Comparison of ENCODE assay signal across 10 cellular contexts in genomic region chr6:89895273-89895874, GRCh38. TPM values are rescaled to one million over a fixed set of nuclear protein-coding genes. Genes with fewer than 3 reads are reported as not detected.
DNase-seq lines count a peak whose midpoint lies in the region; ATAC-seq and TF ChIP-seq lines count a peak whose summit lies in the region.
"Had no signal": no experiment of that assay in that cellular context is flagged by ENCODE, and none has a peak within 500 bp of the region (broad histone marks: within the 10 kb centered on the region; RNA-seq: fewer than 3 reads in every experiment).

No MANE protein-coding gene starts in this region.

- ATAC-seq in activated CD4-positive, alpha-beta T cell treated with anti-CD3 and anti-CD28 coated beads for 36 hours: no peak

- H3K4me3 ChIP-seq in SK-N-SH (ENCODE audit: low read depth in 2 of 2, low read length in 1 of 2) (no peak overlapping the region), retinal pigment epithelial cell (ENCODE audit: low read length) (no peak overlapping the region)

- CTCF ChIA-PET in activated CD4-positive, alpha-beta T cell treated with anti-CD3 and anti-CD28 coated beads for 36 hours (lab: Charles Lee): interaction anchor here (0.6 to 1.9 kb wide), 2 partner anchors 10 to 295 kb away, joined by 3 to 7 read pairs; no protein-coding TSS in a partner anchor
- CTCF ChIA-PET in SK-N-SH (lab: Yijun Ruan, JAX): no interaction called here

- H3K4me2 ChIP-seq in SK-N-SH: no peak overlapping the region

- no peaks in the 10 kb centered on the region for H3K9me3 Mint-ChIP-seq in activated CD4-positive, alpha-beta T cell treated with anti-CD3 and anti-CD28 coated beads for 36 hours (ENCODE audit: low read depth)
- H3K9me3 Mint-ChIP-seq: stimulated activated naive CD8-positive, alpha-beta T cell treated with anti-CD3 and anti-CD28 coated beads, Interleukin-15, Interleukin-2, amounts not matched to agents 100 ng/mL and 50 ng/mL, for 24 hours had no signal

- TF ChIP-seq CTCF in SK-N-SH (IDR thresholded peaks at IDR 0.05) (no peak), retinal pigment epithelial cell (conservative IDR thresholded peaks at IDR 0.05; ENCODE audit: low read depth, low read length) (no peak)

- WGBS in SK-N-SH (ENCODE audit: low lambda C conversion rate): 43% methylated on average over 5 of the region's 8 CpGs

- H3K4me1 ChIP-seq in SK-N-SH (ENCODE audit: control insufficient read depth in 1 of 2, insufficient read depth in 2 of 2, low read depth in 1 of 2, low read length in 1 of 2): no peaks in the 10 kb centered on the region; a peak in 1 of 4 replicates

- H3K27me3 Mint-ChIP-seq in activated CD4-positive, alpha-beta T cell treated with anti-CD3 and anti-CD28 coated beads for 36 hours: peaks cover 25% of the 10 kb centered on the region

- no peak overlapping the region for H3K4me3 Mint-ChIP-seq in activated CD4-positive, alpha-beta T cell treated with anti-CD3 and anti-CD28 coated beads for 36 hours
- H3K4me3 Mint-ChIP-seq: stimulated activated naive CD8-positive, alpha-beta T cell treated with anti-CD3 and anti-CD28 coated beads, Interleukin-15, Interleukin-2, amounts not matched to agents 100 ng/mL and 50 ng/mL, for 24 hours had no signal

- no peak overlapping the region for H2AFZ ChIP-seq in SK-N-SH (ENCODE audit: low read depth)

- H3K27me3 ChIP-seq in SK-N-SH (ENCODE audit: insufficient read depth): no peaks in the 10 kb centered on the region

- no peak for TF ChIP-seq RAD21 in SK-N-SH (IDR thresholded peaks at IDR 0.05; ENCODE audit: low read length)

- intact Hi-C loops in activated CD4-positive, alpha-beta T cell treated with anti-CD3 and anti-CD28 coated beads for 36 hours (cut with DNase I, micrococcal nuclease): no loop called here

- H3K9me2 ChIP-seq in SK-N-SH: no peaks in the 10 kb centered on the region

- H3K27ac ChIP-seq in SK-N-SH (ENCODE audit: low read depth in 2 of 2, low read length in 1 of 2): no peak overlapping the region

- H3K9ac ChIP-seq in SK-N-SH: no peak overlapping the region

- no peaks in the 10 kb centered on the region for H3K36me3 ChIP-seq in SK-N-SH (replicated peaks in 1 of 2; ENCODE audit: control insufficient read depth in 1 of 2, insufficient read depth in 2 of 2, low read length in 1 of 2)

- POLR2A ChIA-PET in activated CD4-positive, alpha-beta T cell treated with anti-CD3 and anti-CD28 coated beads for 36 hours (lab: Charles Lee): no interaction called here
- POLR2A ChIA-PET in SK-N-SH (lab: Yijun Ruan, JAX): interaction anchor here (0.7 kb wide), 1 partner anchor 14 kb away, joined by 3 read pairs; no protein-coding TSS in a partner anchor

- no peaks in the 10 kb centered on the region for H4K20me1 ChIP-seq in SK-N-SH (ENCODE audit: insufficient read depth)

- H3K9me3 ChIP-seq in SK-N-SH: no peaks in the 10 kb centered on the region

- H3K36me3 Mint-ChIP-seq in activated CD4-positive, alpha-beta T cell treated with anti-CD3 and anti-CD28 coated beads for 36 hours (ENCODE audit: low read depth): no peaks in the 10 kb centered on the region

- H3K79me2 ChIP-seq in SK-N-SH (ENCODE audit: insufficient read depth): no peaks in the 10 kb centered on the region

- DNase-seq in activated CD4-positive, alpha-beta T cell treated with anti-CD3 and anti-CD28 coated beads for 36 hours: peak; percentile 26
- no peak for DNase-seq in activated CD4-positive, alpha-beta T cell treated with anti-CD3 and anti-CD28 coated beads, Interleukin-2, amount 50 U/mL, for 48 hours
- peak; percentile 31 for DNase-seq in SK-N-SH
- DNase-seq in foreskin melanocyte: peak; percentile 36
- peak; percentile 39 for DNase-seq in retinal pigment epithelial cell (ENCODE audit: low read depth)
- DNase-seq in epidermal melanocyte (ENCODE audit: insufficient read length, low spot score): no peak
- DNase-seq in SIG-M5 (lab: John Stamatoyannopoulos, UW): no peak
- DNase-seq in NCI-H345 (lab: John Stamatoyannopoulos, UW): no peak
- DNase-seq: NCI-H1417 had no signal

- H3F3A ChIP-seq in SK-N-SH (replicated peaks; ENCODE audit: insufficient read depth): no peaks in the 10 kb centered on the region

- no peak overlapping the region for H3K27ac Mint-ChIP-seq in activated CD4-positive, alpha-beta T cell treated with anti-CD3 and anti-CD28 coated beads for 36 hours
- H3K27ac Mint-ChIP-seq: stimulated activated naive CD8-positive, alpha-beta T cell treated with anti-CD3 and anti-CD28 coated beads, Interleukin-15, Interleukin-2, amounts not matched to agents 100 ng/mL and 50 ng/mL, for 24 hours had no signal

- H3K4me1 Mint-ChIP-seq in activated CD4-positive, alpha-beta T cell treated with anti-CD3 and anti-CD28 coated beads for 36 hours: peaks cover 5% of the 10 kb centered on the region

- TF ChIP-seq EP300 in SK-N-SH (IDR thresholded peaks at IDR 0.05; ENCODE audit: borderline replicate concordance in 1 of 2, low read depth in 1 of 2, low read length in 1 of 2): no peak

TF ChIP-seq in SK-N-SH, 30 proteins besides CTCF, POLR2A, EP300 and RAD21:
- TF ChIP-seq, protein P1, sequence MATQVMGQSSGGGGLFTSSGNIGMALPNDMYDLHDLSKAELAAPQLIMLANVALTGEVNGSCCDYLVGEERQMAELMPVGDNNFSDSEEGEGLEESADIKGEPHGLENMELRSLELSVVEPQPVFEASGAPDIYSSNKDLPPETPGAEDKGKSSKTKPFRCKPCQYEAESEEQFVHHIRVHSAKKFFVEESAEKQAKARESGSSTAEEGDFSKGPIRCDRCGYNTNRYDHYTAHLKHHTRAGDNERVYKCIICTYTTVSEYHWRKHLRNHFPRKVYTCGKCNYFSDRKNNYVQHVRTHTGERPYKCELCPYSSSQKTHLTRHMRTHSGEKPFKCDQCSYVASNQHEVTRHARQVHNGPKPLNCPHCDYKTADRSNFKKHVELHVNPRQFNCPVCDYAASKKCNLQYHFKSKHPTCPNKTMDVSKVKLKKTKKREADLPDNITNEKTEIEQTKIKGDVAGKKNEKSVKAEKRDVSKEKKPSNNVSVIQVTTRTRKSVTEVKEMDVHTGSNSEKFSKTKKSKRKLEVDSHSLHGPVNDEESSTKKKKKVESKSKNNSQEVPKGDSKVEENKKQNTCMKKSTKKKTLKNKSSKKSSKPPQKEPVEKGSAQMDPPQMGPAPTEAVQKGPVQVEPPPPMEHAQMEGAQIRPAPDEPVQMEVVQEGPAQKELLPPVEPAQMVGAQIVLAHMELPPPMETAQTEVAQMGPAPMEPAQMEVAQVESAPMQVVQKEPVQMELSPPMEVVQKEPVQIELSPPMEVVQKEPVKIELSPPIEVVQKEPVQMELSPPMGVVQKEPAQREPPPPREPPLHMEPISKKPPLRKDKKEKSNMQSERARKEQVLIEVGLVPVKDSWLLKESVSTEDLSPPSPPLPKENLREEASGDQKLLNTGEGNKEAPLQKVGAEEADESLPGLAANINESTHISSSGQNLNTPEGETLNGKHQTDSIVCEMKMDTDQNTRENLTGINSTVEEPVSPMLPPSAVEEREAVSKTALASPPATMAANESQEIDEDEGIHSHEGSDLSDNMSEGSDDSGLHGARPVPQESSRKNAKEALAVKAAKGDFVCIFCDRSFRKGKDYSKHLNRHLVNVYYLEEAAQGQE (IDR thresholded peaks at IDR 0.05; ENCODE audit: low read depth, low read length): peak; percentile 100
- TF ChIP-seq MEF2A (IDR thresholded peaks at IDR 0.05; ENCODE audit: borderline replicate concordance, low read depth): no peak

RNA-seq across cellular contexts. Expression of gene GJA10, which starts 1.1 kb away (rescaled TPM):
- not detected for total RNA-seq in activated CD4-positive, alpha-beta T cell treated with anti-CD3 and anti-CD28 coated beads for 36 hours
- not detected in 2 replicates for polyA plus RNA-seq in SK-N-SH (2012; rRNA removed)
- polyA plus RNA-seq in SK-N-SH (2012; cell fraction: cytosol; rRNA removed): not detected in 2 replicates
- polyA plus RNA-seq in SK-N-SH (2012; cell fraction: nucleus; rRNA removed): not detected in 2 replicates

Comparison
In these comparisons a context has a peak if more than half of its experiments do, and no peak if none do; other contexts are left out.
1. DNase-seq: peak in activated CD4-positive, alpha-beta T cell treated with anti-CD3 and anti-CD28 coated beads for 36 hours (single experiment), SK-N-SH (single experiment), foreskin melanocyte (single experiment) and retinal pigment epithelial cell (single experiment); none in activated CD4-positive, alpha-beta T cell treated with anti-CD3 and anti-CD28 coated beads, Interleukin-2, amount 50 U/mL, for 48 hours (0 of 2), epidermal melanocyte (single experiment), SIG-M5 (single experiment) and NCI-H345 (single experiment).